Comparison of ENCODE assay signal across 19 cellular contexts in the genomic region with DNA sequence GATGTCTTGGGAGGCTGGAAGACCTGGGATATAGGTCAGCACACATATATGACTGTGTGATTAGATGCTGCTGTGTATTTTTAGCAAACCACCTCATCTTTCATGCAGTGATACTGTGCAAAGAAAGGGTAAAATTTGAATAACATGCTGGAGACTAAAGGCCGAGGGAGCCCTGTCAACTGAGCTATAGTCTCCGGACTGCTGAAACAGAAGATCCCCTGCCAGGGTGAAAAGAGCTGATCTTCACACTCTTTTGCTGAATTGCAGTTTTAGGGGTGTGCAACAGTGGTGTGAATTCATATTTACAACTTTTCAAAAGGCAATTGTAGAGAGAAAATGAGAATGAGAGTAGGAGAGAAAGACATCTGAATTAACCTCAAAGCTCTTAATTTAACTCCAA.
DNase-seq lines count a peak whose midpoint lies in the region; ATAC-seq and TF ChIP-seq lines count a peak whose summit lies in the region.
"Had no signal": no experiment of that assay in that cellular context is flagged by ENCODE, and none has a peak within 500 bp of the region (broad histone marks: within the 10 kb centered on the region; RNA-seq: fewer than 3 reads in every experiment).

No MANE protein-coding gene starts in this region.

- H3K79me2 ChIP-seq in KMS-11 (ENCODE audit: insufficient read depth, low read depth) (no peaks in the 10 kb centered on the region), neural progenitor cell (ENCODE audit: low read depth) (no peaks in the 10 kb centered on the region)

- H3K4me1 ChIP-seq in KMS-11 (ENCODE audit: low read depth, poor library complexity, severe bottlenecking): peaks cover 28% of the 10 kb centered on the region
- peaks cover 3% of the 10 kb centered on the region for H3K4me1 ChIP-seq in endodermal cell (ENCODE audit: control insufficient read depth, insufficient read depth, low read length)
- peaks cover 27% of the 10 kb centered on the region for H3K4me1 ChIP-seq in neural progenitor cell

- ATAC-seq in GM18520 (IDR thresholded peaks at IDR 0.05; ENCODE audit: unreplicated experiment): peak; percentile 43
- ATAC-seq: CD8-positive, alpha-beta T cell had no signal

- DNase-seq in endodermal cell (no peak), neural progenitor cell (ENCODE audit: low spot score) (no peak), OCI-M1 (lab: John Stamatoyannopoulos, UW) (no peak), NCI-H82 treated with DMSO at 0.1 percent for 48 hours (lab: John Stamatoyannopoulos, UW; ENCODE audit: unreplicated experiment) (no peak)
- no peak for DNase-seq in activated CD4-positive, alpha-beta T cell treated with anti-CD3 and anti-CD28 coated beads, Interleukin-2, amount 50 U/mL, for 48 hours
- DNase-seq: Caco-2; CD8-positive, alpha-beta T cell; HCEC 1CT; MG63; NCI-H1694; NCI-H2029 treated with DMSO at 0.1 percent for 48 hours; NCI-H446 treated with DMSO at 0.1 percent for 48 hours; NCI-H526; SIG-M5 had no signal

- peaks cover 12% of the 10 kb centered on the region for H3K9me3 Mint-ChIP-seq in endodermal cell
- no peaks in the 10 kb centered on the region for H3K9me3 Mint-ChIP-seq in neural progenitor cell
- H3K9me3 Mint-ChIP-seq: CD8-positive, alpha-beta T cell had no signal

- H3K27ac Mint-ChIP-seq in endodermal cell (peak overlapping the region; percentile 70), neural progenitor cell (peak overlapping the region; percentile 92)
- H3K27ac Mint-ChIP-seq: B cell; CD8-positive, alpha-beta T cell had no signal

- no peaks in the 10 kb centered on the region for H3K36me3 Mint-ChIP-seq in endodermal cell (ENCODE audit: low read depth)
- H3K36me3 Mint-ChIP-seq in neural progenitor cell: peaks cover 1% of the 10 kb centered on the region
- H3K36me3 Mint-ChIP-seq: CD8-positive, alpha-beta T cell had no signal

- peak overlapping the region; percentile 62 for H3K4me2 ChIP-seq in KMS-11
- H3K4me2 ChIP-seq in neural progenitor cell: no peak overlapping the region

- 88% methylated on average over 2 of the region's 2 CpGs; no CpG with 5 or more reads in 1 of the 2 experiments for WGBS in endodermal cell (ENCODE audit: insufficient coverage in 1 of 2, insufficient read length in 1 of 2), 2 experiments

- H3K27me3 Mint-ChIP-seq in endodermal cell (ENCODE audit: insufficient read depth) (no peaks in the 10 kb centered on the region), neural progenitor cell (ENCODE audit: insufficient read depth, low read depth) (no peaks in the 10 kb centered on the region)

- no peaks in the 10 kb centered on the region for H3K9me3 ChIP-seq in endodermal cell (ENCODE audit: control insufficient read depth, low read length)
- no peaks in the 10 kb centered on the region for H3K9me3 ChIP-seq in neural progenitor cell (ENCODE audit: low read depth)
- H3K9me3 ChIP-seq: Caco-2 had no signal

- H3K4me1 Mint-ChIP-seq in endodermal cell: peaks cover 47% of the 10 kb centered on the region
- H3K4me1 Mint-ChIP-seq in neural progenitor cell: peaks cover 22% of the 10 kb centered on the region
- H3K4me1 Mint-ChIP-seq: B cell had no signal

- H3K9ac ChIP-seq in KMS-11 (peak overlapping the region; percentile 5; the same call in 1 of the 2 replicates), endodermal cell (ENCODE audit: extremely low read depth, low read length, poor library complexity, severe bottlenecking) (no peak overlapping the region), neural progenitor cell (no peak overlapping the region)

- H3F3A ChIP-seq in neural progenitor cell (ENCODE audit: low read depth): peaks cover 7% of the 10 kb centered on the region

- TF ChIP-seq CTCF in KMS-11 (conservative IDR thresholded peaks at IDR 0.05; ENCODE audit: low read depth, low read length) (no peak), endodermal cell (conservative IDR thresholded peaks at IDR 0.05) (no peak), neural progenitor cell (IDR thresholded peaks at IDR 0.05) (no peak)

- H4K20me1 ChIP-seq in KMS-11 (ENCODE audit: insufficient read depth) (no peaks in the 10 kb centered on the region), neural progenitor cell (ENCODE audit: low read depth) (no peaks in the 10 kb centered on the region)

- H3K4me3 Mint-ChIP-seq in endodermal cell: no peak overlapping the region
- no peak overlapping the region for H3K4me3 Mint-ChIP-seq in neural progenitor cell
- H3K4me3 Mint-ChIP-seq: B cell; CD8-positive, alpha-beta T cell had no signal

- H3K4me3 ChIP-seq in KMS-11 (IDR thresholded peaks at IDR 0.05; ENCODE audit: insufficient read depth, low read depth, low read length) (no peak overlapping the region), endodermal cell (ENCODE audit: low read length) (no peak overlapping the region), neural progenitor cell (no peak overlapping the region)
- H3K4me3 ChIP-seq: MG63, SK-N-MC had no signal

- H3K36me3 ChIP-seq in KMS-11 (ENCODE audit: insufficient read depth) (no peaks in the 10 kb centered on the region), endodermal cell (ENCODE audit: control insufficient read depth, insufficient read depth, low read length) (no peaks in the 10 kb centered on the region), neural progenitor cell (no peaks in the 10 kb centered on the region)
- H3K36me3 ChIP-seq: MG63 had no signal

- H3K27me3 ChIP-seq in KMS-11 (ENCODE audit: insufficient read depth, low read depth) (no peaks in the 10 kb centered on the region), endodermal cell (ENCODE audit: control insufficient read depth, insufficient read depth, low read length, poor library complexity, severe bottlenecking) (no peaks in the 10 kb centered on the region), neural progenitor cell (no peaks in the 10 kb centered on the region)
- H3K27me3 ChIP-seq: MG63 had no signal

- H2AFZ ChIP-seq in KMS-11 (ENCODE audit: low read depth): peak overlapping the region; percentile 64
- peak overlapping the region; percentile 47 for H2AFZ ChIP-seq in neural progenitor cell (replicated peaks)

- H3K27ac ChIP-seq in KMS-11 (peak overlapping the region; percentile 68), endodermal cell (ENCODE audit: low read depth, low read length) (peak overlapping the region; percentile 33), neural progenitor cell (no peak overlapping the region)
- H3K27ac ChIP-seq: C4-2B, SK-N-MC had no signal
